In the genomic region with DNA sequence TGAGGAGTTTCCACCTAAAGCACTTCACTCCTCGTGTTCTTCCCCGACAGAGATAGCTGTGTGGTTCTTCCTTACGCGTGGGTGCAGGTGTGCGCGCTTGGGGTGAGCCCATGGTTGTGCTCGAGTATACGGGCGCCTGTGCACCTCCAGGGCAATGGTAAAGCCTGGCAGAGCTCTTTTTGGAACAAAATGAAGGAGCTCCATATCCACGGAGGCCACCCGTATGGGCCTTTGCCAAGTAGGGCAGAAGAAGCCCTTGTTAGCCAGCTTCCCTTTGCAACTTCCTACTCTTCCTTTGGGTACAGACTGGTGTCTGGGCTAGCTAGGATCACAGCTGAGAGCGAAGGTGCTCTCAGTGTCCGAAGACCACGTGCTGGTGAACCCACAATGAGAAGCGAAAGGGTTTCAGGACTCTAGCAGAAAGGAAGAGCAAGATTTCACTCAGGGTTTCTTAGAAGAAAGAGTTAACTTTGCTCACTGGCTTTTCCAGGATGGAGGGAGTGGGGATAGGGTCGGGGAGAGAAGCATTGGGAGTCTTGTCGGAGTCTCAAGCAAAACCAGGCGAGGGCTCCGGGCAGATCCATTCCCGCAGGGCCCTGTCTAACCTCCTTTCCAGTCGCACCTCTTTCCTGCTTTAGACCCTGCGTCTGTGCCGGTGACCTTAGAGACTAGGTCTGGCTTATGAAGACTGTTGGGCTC, we compare ENCODE assay signal across 8 cellular contexts. TPM values are rescaled to one million over a fixed set of nuclear protein-coding genes. Genes with fewer than 3 reads are reported as not detected.
A peak's percentile ranks its signal among the peaks of the same experiment; 100 is the strongest.
DNase-seq lines count a peak whose midpoint lies in the region; ATAC-seq, FAIRE-seq and TF ChIP-seq lines count a peak whose summit lies in the region.

No MANE protein-coding gene starts in this region.

- peak overlapping the region; percentile 95 for H2AFZ ChIP-seq in H1 (ENCODE audit: low read length)
- no peak overlapping the region for H2AFZ ChIP-seq in PC-9

- intact Hi-C loops in PC-9 (cut with micrococcal nuclease; ENCODE audit: unreplicated experiment) = no loop called here

- no peak overlapping the region for H3K14ac ChIP-seq in H1 (ENCODE audit: insufficient read length)

- H2BK15ac ChIP-seq in H1 (ENCODE audit: low read length) = peak overlapping the region; percentile 75; the same call in 1 of the 2 replicates

- H3K79me2 ChIP-seq in H1 (ENCODE audit: control insufficient read depth in 1 of 2, insufficient read depth in 2 of 2, low read length in 2 of 2) (peaks cover 0 to 15% of the 10 kb centered on the region in 2 experiments; a peak in 2 of 4 replicates), PC-9 (ENCODE audit: low read depth) (no peaks in the 10 kb centered on the region)

- H3K9me3 ChIP-seq in H1 (ENCODE audit: insufficient read depth in 2 of 2, low read depth in 1 of 2, low read length in 1 of 2) (no peaks in the 10 kb centered on the region), muscle layer of duodenum (ENCODE audit: control insufficient read depth in 1 of 2, low read length in 2 of 2) (no peaks in the 10 kb centered on the region), PC-9 (ENCODE audit: insufficient read depth, low read depth) (no peaks in the 10 kb centered on the region)

- peaks cover 44% of the 10 kb centered on the region for H3K23me2 ChIP-seq in H1 (ENCODE audit: low read depth, low read length)

- H3K4me2 ChIP-seq in H1 (ENCODE audit: insufficient read depth in 1 of 2, low read depth in 2 of 2, low read length in 2 of 2) (peak overlapping the region; percentile 95 to 100), PC-9 (no peak overlapping the region)

- H3K18ac ChIP-seq in H1 (ENCODE audit: extremely low read depth, low read length) = peak overlapping the region; percentile 89

- H3K79me1 ChIP-seq in H1 (ENCODE audit: low read depth, low read length) = no peaks in the 10 kb centered on the region

- ATAC-seq in GM18502 (IDR thresholded peaks at IDR 0.05; ENCODE audit: poor library complexity, unreplicated experiment) = peak; percentile 49
- ATAC-seq in GM18520 (IDR thresholded peaks at IDR 0.05; ENCODE audit: unreplicated experiment) = no peak

- POLR2A ChIA-PET in H1 (lab: Charles Lee; ENCODE audit: partially characterized antibody) = interaction anchor here (0.7 to 2.1 kb wide), 5 partner anchors 9 to 325 kb away, joined by 3 to 4 read pairs (median 3); no protein-coding TSS in a partner anchor
- POLR2A ChIA-PET in PC-9 (lab: Charles Lee; ENCODE audit: unreplicated experiment) = no interaction called here

- no peak overlapping the region for H3K4ac ChIP-seq in H1 (replicated peaks; ENCODE audit: insufficient read length, low read depth, low read length)

- peak overlapping the region; percentile 3 for H3K56ac ChIP-seq in H1 (replicated peaks; ENCODE audit: insufficient read length, low read depth, low read length)

- TF ChIP-seq POLR2A in H1 (IDR thresholded peaks at IDR 0.05; ENCODE audit: control extremely low read depth in 1 of 2, low read depth in 2 of 2, low read length in 2 of 2) = no peak

- 2% methylated on average over 23 of the region's 23 CpGs; no CpG with 5 or more reads in 1 of the 2 experiments for WGBS in H1 (ENCODE audit: extremely low coverage in 1 of 2, insufficient coverage in 1 of 2, insufficient read length in 1 of 2, insufficient replicate concordance in 2 of 2, low coverage in 1 of 2, low lambda C conversion rate in 2 of 2, missing lambda C conversion rate in 1 of 2), 2 experiments

- H4K8ac ChIP-seq in H1 (ENCODE audit: extremely low read depth, insufficient read depth, low read length) = no peak overlapping the region; the same call in 1 of the 2 replicates

- H3K27ac ChIP-seq in H1 (ENCODE audit: low read depth, low read length) (no peak overlapping the region), muscle layer of duodenum (ENCODE audit: low read length) (peak overlapping the region; percentile 79), PC-9 (no peak overlapping the region)

- no peaks in the 10 kb centered on the region for H3K9me2 ChIP-seq in PC-9 (ENCODE audit: insufficient read depth)

- H3F3A ChIP-seq in PC-9 (ENCODE audit: insufficient read depth, low read depth) = no peaks in the 10 kb centered on the region

- no peak overlapping the region for H3K23ac ChIP-seq in H1 (ENCODE audit: insufficient read length)

- no peak overlapping the region for H4K5ac ChIP-seq in H1 (ENCODE audit: insufficient read length, low read depth, low read length)

- DNase-seq in NCI-H345 (lab: John Stamatoyannopoulos, UW) = peak; percentile 75
- peak in 1 of 2 experiments; percentile 82 for DNase-seq in H1 (ENCODE audit: low read depth in 1 of 2, low spot score in 2 of 2)
- DNase-seq in stimulated activated CD4-positive, alpha-beta T cell treated with anti-CD3 and anti-CD28 coated beads, Interleukin-4, amount 100 ng/mL, for 24 hours = no peak
- DNase-seq in stimulated activated naive CD4-positive, alpha-beta T cell treated with Interleukin-2 at 50 U/mL for 16 hours (lab: John Stamatoyannopoulos, UW) = no peak
- no peak for DNase-seq in PC-9

- no TSS peak for BruUV-seq in PC-9 (replicated peaks; lab: Mats Ljungman, UMichigan)

- H3K4me3 ChIP-seq in H1 (ENCODE audit: extremely low read depth in 1 of 4, insufficient read depth in 2 of 4, low read depth in 3 of 4, low read length in 4 of 4) (peak overlapping the region; percentile 74 to 89 (median 77)), muscle layer of duodenum (ENCODE audit: low read depth in 1 of 2, low read length in 2 of 2) (peak overlapping the region; percentile 66 to 86), PC-9 (no peak overlapping the region)

- TF ChIP-seq CTCF in H1 (IDR thresholded peaks at IDR 0.05; ENCODE audit: control extremely low read depth in 1 of 3, insufficient read depth in 1 of 3, low read depth in 1 of 3, low read length in 3 of 3) (no peak), PC-9 (conservative IDR thresholded peaks at IDR 0.05) (no peak)

- H2AK5ac ChIP-seq in H1 (ENCODE audit: low read depth, low read length) = no peak overlapping the region

- H2BK20ac ChIP-seq in H1 (ENCODE audit: low read length) = peak overlapping the region; percentile 77

- peak overlapping the region; percentile 26 for H2BK120ac ChIP-seq in H1 (replicated peaks; ENCODE audit: low read depth, low read length)

- CTCF ChIA-PET in H1 (lab: Charles Lee; ENCODE audit: partially characterized antibody) (interaction anchor here (0.7 to 3.1 kb wide), 7 partner anchors 9 to 1235 kb away, joined by 3 to 17 read pairs (median 3); no protein-coding TSS in a partner anchor), PC-9 (lab: Charles Lee) (no interaction called here)

- H4K91ac ChIP-seq in H1 (replicated peaks; ENCODE audit: insufficient read length, low read length) = peak overlapping the region; percentile 82

- peak overlapping the region in 3 of 4 experiments; percentile 25 to 45 (median 44); a peak in 3 of 7 replicates for H3K9ac ChIP-seq in H1 (replicated peaks in 1 of 4; ENCODE audit: extremely low read depth in 1 of 4, low read depth in 3 of 4, low read length in 3 of 4)

- TF ChIP-seq RAD21 in H1 (IDR thresholded peaks at IDR 0.05 in 1 of 2, conservative IDR thresholded peaks at IDR 0.05 in 1 of 2; ENCODE audit: low read depth in 2 of 2, low read length in 2 of 2) = 0 out of 4 replicates have a peak, but pooled peaks have one; percentile 1 to 19

- H2BK5ac ChIP-seq in H1 (ENCODE audit: low read depth, low read length) = peak overlapping the region; percentile 89; the same call in 1 of the 2 replicates

- H3K27me3 ChIP-seq in H1 (replicated peaks in 1 of 4; ENCODE audit: control insufficient read depth in 3 of 4, extremely low read depth in 1 of 4, insufficient read depth in 3 of 4, low read length in 3 of 4) (peaks cover 18 to 46% (median 35%) of the 10 kb centered on the region in 4 experiments), muscle layer of duodenum (ENCODE audit: low read depth, low read length) (peaks cover 44% of the 10 kb centered on the region), PC-9 (ENCODE audit: insufficient read depth, low read depth) (peaks cover 16% of the 10 kb centered on the region; the same call in 1 of the 2 replicates)

- no peaks in the 10 kb centered on the region for H3K36me3 ChIP-seq in H1 (ENCODE audit: control insufficient read depth in 2 of 4, insufficient read depth in 4 of 4, low read length in 3 of 4)
- no peaks in the 10 kb centered on the region for H3K36me3 ChIP-seq in muscle layer of duodenum (ENCODE audit: control insufficient read depth in 1 of 2, insufficient read depth in 2 of 2, low read length in 2 of 2)
- H3K36me3 ChIP-seq in PC-9 (ENCODE audit: low read depth) = no peaks in the 10 kb centered on the region

- TF ChIP-seq EP300 in H1 (IDR thresholded peaks at IDR 0.05; ENCODE audit: borderline replicate concordance in 1 of 2, low read depth in 2 of 2, low read length in 2 of 2) = no peak

- H4K20me1 ChIP-seq in H1 (replicated peaks in 1 of 2; ENCODE audit: control insufficient read depth in 1 of 2, insufficient read depth in 2 of 2, low read length in 2 of 2) (peaks cover 1 to 3% of the 10 kb centered on the region in 2 experiments), PC-9 (ENCODE audit: insufficient read depth) (no peaks in the 10 kb centered on the region)

- peak overlapping the region; percentile 78 for H2BK12ac ChIP-seq in H1 (ENCODE audit: low read depth, low read length)

- peak; percentile 82 for FAIRE-seq in H1 (lab: Jason Lieb, UNC)

- peaks cover 0 to 19% (median 7%) of the 10 kb centered on the region in 4 experiments; a peak in 6 of 7 replicates for H3K4me1 ChIP-seq in H1 (replicated peaks in 1 of 4; ENCODE audit: control insufficient read depth in 3 of 4, insufficient read depth in 4 of 4, low read length in 3 of 4)
- H3K4me1 ChIP-seq in muscle layer of duodenum (ENCODE audit: control insufficient read depth in 1 of 2, insufficient read depth in 2 of 2, low read length in 2 of 2) = peaks cover 0 to 28% of the 10 kb centered on the region in 2 donors
- no peaks in the 10 kb centered on the region for H3K4me1 ChIP-seq in PC-9 (replicated peaks; ENCODE audit: insufficient read depth)

TF ChIP-seq in H1, 55 proteins besides CTCF, POLR2A, EP300 and RAD21 (continues in another document):
- no peak for TF ChIP-seq HDAC6 (IDR thresholded peaks at IDR 0.05; ENCODE audit: low read depth, low read length)
- no peak for TF ChIP-seq SRF (IDR thresholded peaks at IDR 0.05; ENCODE audit: low read depth, low read length)
- peak; percentile 68 for TF ChIP-seq ASH2L (IDR thresholded peaks at IDR 0.05; ENCODE audit: low read length)
- TF ChIP-seq TCF12 (IDR thresholded peaks at IDR 0.05; ENCODE audit: low read depth, low read length) = 0 out of 2 replicates have a peak, but pooled peaks have one; percentile 51

RNA-seq across cellular contexts. Expression of a gene that starts 1.0 kb away (rescaled TPM):
- 4.7 and 5.4 TPM in 2 replicates for total RNA-seq in H1 (2021; fragmentation: NEBNext Ultra II Directional; extraction: Animal tissue kit (Norgen Biotek cat#: 25700))
- polyA plus RNA-seq in H1 (2011; rRNA removed) = 0.75 and 0.85 TPM in 2 replicates
- polyA plus RNA-seq in H1 (2011; cell fraction: cytosol; rRNA removed) = 1.1 TPM
- 0.94 TPM for polyA plus RNA-seq in H1 (2011; cell fraction: nucleus; rRNA removed)
- 0.56 to 1.9 TPM (median 1.5 TPM) in 4 replicates for polyA plus RNA-seq in H1 (2012, experiment 1 of 2)
- polyA plus RNA-seq in H1 (2012, experiment 2 of 2) = 0.17 TPM
- 5.3 TPM for polyA plus RNA-seq in H1 (2013, experiment 1 of 2)
- polyA plus RNA-seq in H1 (2013, experiment 2 of 2) = 6.1 TPM
- polyA minus RNA-seq in H1 (2011; rRNA and poly(A)+ RNA removed) = 2.3 and 3.4 TPM in 2 replicates
- 1.5 TPM for polyA minus RNA-seq in H1 (2011; cell fraction: cytosol; rRNA and poly(A)+ RNA removed)
- polyA minus RNA-seq in H1 (2011; cell fraction: nucleus; rRNA and poly(A)+ RNA removed) = 12.1 TPM
- total RNA-seq in PC-9 (2021) = not detected in 2 replicates
